ENCODE assay signal across 21 cellular contexts in the genomic region with DNA sequence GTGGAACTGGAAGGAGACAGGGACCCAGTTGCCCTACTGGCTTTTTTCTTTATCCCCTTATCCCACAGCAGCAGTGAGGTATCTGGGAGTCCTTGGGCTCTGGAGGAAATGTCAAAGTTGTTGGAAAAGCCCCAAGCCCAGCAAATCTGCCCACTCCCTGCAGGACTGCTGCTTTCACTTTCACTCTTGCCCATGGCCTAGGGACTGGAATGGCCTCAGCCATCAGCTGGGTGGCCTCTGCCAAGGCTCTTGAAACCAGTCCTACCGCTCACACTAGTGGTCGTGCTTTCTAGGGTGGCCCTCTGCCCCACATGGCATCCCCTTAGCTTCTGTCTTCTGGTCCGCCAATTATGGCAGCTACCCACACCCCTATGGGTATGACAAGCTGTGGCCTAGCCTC. TPM values are rescaled to one million over a fixed set of nuclear protein-coding genes. Genes with fewer than 3 reads are reported as not detected.
DNase-seq lines count a peak whose midpoint lies in the region; ATAC-seq and TF ChIP-seq lines count a peak whose summit lies in the region.
"Had no signal": no experiment of that assay in that cellular context is flagged by ENCODE, and none has a peak within 500 bp of the region (broad histone marks: within the 10 kb centered on the region; RNA-seq: fewer than 3 reads in every experiment).

No MANE protein-coding gene starts in this region.

- 0 out of 2 replicates have a peak overlapping the region, but pooled peaks have one; percentile 17 for H3K4me3 ChIP-seq in SJCRH30
- peak overlapping the region; percentile 38 for H3K4me3 ChIP-seq in left ventricle myocardium inferior
- peak overlapping the region; percentile 8 for H3K4me3 ChIP-seq in psoas muscle
- H3K4me3 ChIP-seq: prostate gland had no signal

- ATAC-seq in psoas muscle (no peak), GM21390 (IDR thresholded peaks at IDR 0.05; ENCODE audit: unreplicated experiment) (no peak)
- ATAC-seq: stimulated activated naive CD8-positive, alpha-beta T cell treated with anti-CD3 and anti-CD28 coated beads, Interleukin-15, Interleukin-2, amounts not matched to agents 100 U/mL and 50 U/mL, for 24 hours had no signal

- H3K27ac ChIP-seq in SJCRH30 (no peak overlapping the region), left ventricle myocardium inferior (replicated peaks) (peak overlapping the region; percentile 40), psoas muscle (no peak overlapping the region)
- H3K27ac ChIP-seq: 22Rv1, C4-2B, prostate gland had no signal

- H3K4me1 ChIP-seq in SJCRH30 = no peaks in the 10 kb centered on the region
- no peaks in the 10 kb centered on the region for H3K4me1 ChIP-seq in left ventricle myocardium inferior
- H3K4me1 ChIP-seq in psoas muscle = no peaks in the 10 kb centered on the region
- H3K4me1 ChIP-seq: prostate gland had no signal

- in situ Hi-C loops in ACHN (cut with HindIII; ENCODE audit: low pct_ligation_motif_present, low pct_unique_long_range_greater_than_20kb, low sequenced_read_pairs) = no loop called here

- intact Hi-C loops in left ventricle myocardium inferior (cut with micrococcal nuclease) = no loop called here
- intact Hi-C loops in psoas muscle (cut with DNase I) = loop anchor here in 1 of 2 donors (5.0 kb wide), 1 partner anchor 102 kb away; no protein-coding TSS in a partner anchor

- TF ChIP-seq CTCF in left ventricle myocardium inferior (IDR thresholded peaks at IDR 0.05; ENCODE audit: borderline replicate concordance) (no peak), psoas muscle (IDR thresholded peaks at IDR 0.05) (no peak)

- peaks cover 14% of the 10 kb centered on the region; the same call in 1 of the 2 replicates for H3K27me3 ChIP-seq in SJCRH30
- no peaks in the 10 kb centered on the region for H3K27me3 ChIP-seq in left ventricle myocardium inferior (ENCODE audit: low read depth)
- no peaks in the 10 kb centered on the region for H3K27me3 ChIP-seq in psoas muscle (ENCODE audit: insufficient read depth in 3 of 3, low read length in 2 of 3)

- H3K9me3 ChIP-seq in SJCRH30 (replicated peaks) (no peaks in the 10 kb centered on the region), left ventricle myocardium inferior (replicated peaks) (no peaks in the 10 kb centered on the region), psoas muscle (no peaks in the 10 kb centered on the region)
- H3K9me3 ChIP-seq: prostate gland had no signal

- WGBS in psoas muscle, 3 donors = 69 to 85% (median 72%) methylated on average over 3 of the region's 3 CpGs

- H3K36me3 ChIP-seq in SJCRH30 = no peaks in the 10 kb centered on the region
- H3K36me3 ChIP-seq in left ventricle myocardium inferior = no peaks in the 10 kb centered on the region
- H3K36me3 ChIP-seq in psoas muscle (ENCODE audit: insufficient read depth in 1 of 2, low read depth in 1 of 2) = no peaks in the 10 kb centered on the region
- H3K36me3 ChIP-seq: prostate gland had no signal

- DNase-seq in DMS53 (lab: John Stamatoyannopoulos, UW) (peak; percentile 8), DMS53 treated with DMSO at 0.1 percent for 48 hours (lab: John Stamatoyannopoulos, UW; ENCODE audit: unreplicated experiment) (no peak), SJCRH30 (no peak), left ventricle myocardium inferior (peak; percentile 13), psoas muscle (no peak), ACHN (no peak), T-helper 9 cell (no peak)
- DNase-seq: activated B cell treated with CpG ODN at 0.5 μM for 24 hours; activated CD8-positive, alpha-beta memory T cell treated with anti-CD3 and anti-CD28 coated beads for 24 hours; DMS79 treated with DMSO at 0.1 percent for 48 hours; effector CD4-positive, alpha-beta T cell; naive B cell; NCI-H1436 treated with DMSO at 0.1 percent for 48 hours; stimulated activated naive CD8-positive, alpha-beta T cell treated with anti-CD3 and anti-CD28 coated beads, Interleukin-15, Interleukin-2, amounts not matched to agents 100 U/mL and 50 U/mL, for 24 hours had no signal

RNA-seq across cellular contexts. Expression of a gene that starts 9.7 kb away (rescaled TPM):
- not detected in 2 replicates for total RNA-seq in SJCRH30 (2014; rRNA removed; shearing (Covaris generic))
- total RNA-seq in left ventricle myocardium inferior (not detected), psoas muscle (not detected)
- polyA plus RNA-seq in psoas muscle = not detected
- total RNA-seq: activated B cell treated with CpG ODN at 0.5 μM for 24 hours; activated T-helper 1 cell treated with anti-CD3 and anti-CD28 coated beads, Interleukin-12 subunit alpha, Interleukin-12 subunit beta, Interleukin-2, Interleukin-4 antibody, amounts not matched to agents 30 ng/mL and 10 ng/mL and 1 ng/mL, durations not matched to agents 14 hours and 24 hours and 36 hours; ureter had no signal

RNA-seq across cellular contexts. Expression of a gene that starts 33.0 kb away (rescaled TPM):
- total RNA-seq in SJCRH30 (2014; rRNA removed; shearing (Covaris generic)) = not detected in 2 replicates
- total RNA-seq in left ventricle myocardium inferior = not detected
- not detected for total RNA-seq in psoas muscle
- polyA plus RNA-seq in psoas muscle = not detected
- total RNA-seq: activated B cell treated with CpG ODN at 0.5 μM for 24 hours; activated T-helper 1 cell treated with anti-CD3 and anti-CD28 coated beads, Interleukin-12 subunit alpha, Interleukin-12 subunit beta, Interleukin-2, Interleukin-4 antibody, amounts not matched to agents 30 ng/mL and 10 ng/mL and 1 ng/mL, durations not matched to agents 14 hours and 24 hours and 36 hours; T-helper 1 cell treated with Interleukin-12 subunit alpha and Interleukin-12 subunit beta and Interleukin-4 antibody, amounts not matched to agents 30 ng/mL and 1 ng/mL, for 36 hours; ureter had no signal

RNA-seq across cellular contexts. Expression of a gene that starts 48.0 kb away (rescaled TPM):
- not detected in 2 replicates for total RNA-seq in SJCRH30 (2014; rRNA removed; shearing (Covaris generic))
- total RNA-seq in left ventricle myocardium inferior = not detected
- not detected for total RNA-seq in psoas muscle
- not detected for polyA plus RNA-seq in psoas muscle
- total RNA-seq: activated B cell treated with CpG ODN at 0.5 μM for 24 hours; activated T-helper 1 cell treated with anti-CD3 and anti-CD28 coated beads, Interleukin-12 subunit alpha, Interleukin-12 subunit beta, Interleukin-2, Interleukin-4 antibody, amounts not matched to agents 30 ng/mL and 10 ng/mL and 1 ng/mL, durations not matched to agents 14 hours and 24 hours and 36 hours; T-helper 1 cell treated with Interleukin-12 subunit alpha and Interleukin-12 subunit beta and Interleukin-4 antibody, amounts not matched to agents 30 ng/mL and 1 ng/mL, for 36 hours; ureter had no signal

Comparison
In these comparisons a context has a peak if more than half of its experiments do, and no peak if none do; other contexts are left out.
1. DNase-seq: peak in DMS53 (single experiment) and left ventricle myocardium inferior (single experiment); none in DMS53 treated with DMSO at 0.1 percent for 48 hours (single experiment), SJCRH30 (0 of 2), psoas muscle (0 of 2), ACHN (single experiment) and T-helper 9 cell (single experiment).
2. Peak in every context shown above with its lines, with median percentiles within 50 percentile points of each other: H3K4me3 ChIP-seq.